Comparison of ENCODE assay signal across 8 cellular contexts in the genomic region with DNA sequence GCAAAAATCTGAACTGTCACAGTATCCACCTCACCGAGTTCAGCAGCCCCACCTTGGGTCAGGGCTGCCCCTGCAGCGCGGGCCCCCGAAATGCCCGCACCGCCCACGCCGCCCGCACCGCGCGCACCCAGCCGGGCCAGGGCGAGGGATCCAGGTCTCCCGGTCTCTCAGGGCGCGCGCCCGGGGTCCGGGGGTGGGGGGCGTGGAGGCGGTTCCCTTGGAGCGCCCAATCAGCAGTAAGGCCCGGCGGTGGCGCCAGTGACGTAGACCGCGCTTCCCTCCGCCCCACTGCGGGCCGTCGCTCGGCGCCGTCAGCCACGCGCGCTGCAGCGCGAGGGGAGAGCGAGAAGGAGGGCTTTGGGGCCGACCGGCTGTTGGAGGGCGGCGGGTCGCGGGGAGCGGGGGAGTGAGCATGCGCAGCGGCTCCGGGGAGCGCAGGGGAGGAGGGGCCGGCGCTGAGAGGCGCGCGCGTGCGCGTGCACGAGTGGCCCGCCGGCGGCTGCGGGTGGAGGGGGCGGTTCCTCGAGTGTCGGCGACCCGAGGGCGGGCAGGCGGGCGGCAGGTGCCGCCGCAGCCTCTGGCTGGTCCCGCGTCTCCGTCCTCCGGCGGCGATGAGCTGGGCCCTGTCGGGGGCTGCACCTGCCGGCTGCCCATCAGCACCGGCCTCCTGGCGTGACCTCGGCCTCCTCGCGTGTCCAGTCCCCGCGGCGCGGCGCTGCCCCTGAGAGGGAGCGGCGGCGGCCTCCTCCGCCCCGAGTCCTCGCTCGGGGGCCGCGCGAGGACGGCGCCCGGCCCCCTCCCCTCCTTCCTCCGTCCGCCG. TPM values are rescaled to one million over a fixed set of nuclear protein-coding genes. Genes with fewer than 3 reads are reported as not detected.
DNase-seq lines count a peak whose midpoint lies in the region; ATAC-seq, FAIRE-seq and TF ChIP-seq lines count a peak whose summit lies in the region.

A gene with protein sequence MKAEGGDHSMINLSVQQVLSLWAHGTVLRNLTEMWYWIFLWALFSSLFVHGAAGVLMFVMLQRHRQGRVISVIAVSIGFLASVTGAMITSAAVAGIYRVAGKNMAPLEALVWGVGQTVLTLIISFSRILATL (plus strand): TSS at position 521 of the 820 bp plus-strand sequence. CDS start 529 bp downstream, outside the sequence.

- H2AFZ ChIP-seq in keratinocyte (ENCODE audit: control insufficient read depth, low read length), result peak within 1 kb of the TSS; percentile 46

- no peaks in the 10 kb centered on the region for H3K36me3 ChIP-seq in keratinocyte (ENCODE audit: control insufficient read depth in 2 of 2, extremely low read depth in 1 of 2, insufficient read depth in 2 of 2, low read length in 2 of 2)

- H3K4me2 ChIP-seq in keratinocyte (ENCODE audit: control insufficient read depth, extremely low read depth, insufficient read depth, low read depth, low read length), result peak within 1 kb of the TSS; percentile 63

- H3K4me3 ChIP-seq in AG10803 (ENCODE audit: low read length), result peak within 1 kb of the TSS; percentile 60
- peak within 1 kb of the TSS; percentile 58 to 65 (median 58) for H3K4me3 ChIP-seq in keratinocyte (ENCODE audit: control insufficient read depth in 2 of 3, extremely low read depth in 1 of 3, insufficient read depth in 2 of 3, low read depth in 1 of 3, low read length in 3 of 3)

- dilution Hi-C loops in keratinocyte (cut with MboI; ENCODE audit: extremely low pct_ligation_motif_present, low sequenced_read_pairs), result no loop called here

- H3K79me2 ChIP-seq in keratinocyte (ENCODE audit: control insufficient read depth, insufficient read depth, low read length), result no peaks in the 10 kb centered on the region

- no peaks in the 10 kb centered on the region for H3K9me3 ChIP-seq in keratinocyte (ENCODE audit: control insufficient read depth, low read depth, low read length)

- no peak for FAIRE-seq in keratinocyte (lab: Jason Lieb, UNC)

- no peak for TF ChIP-seq CTCF in AG10803 (conservative IDR thresholded peaks at IDR 0.05; ENCODE audit: low read length)
- no peak for TF ChIP-seq CTCF in keratinocyte (optimal IDR thresholded peaks at IDR 0.05 in 1 of 3, IDR thresholded peaks at IDR 0.05 in 1 of 3, conservative IDR thresholded peaks at IDR 0.05 in 1 of 3; ENCODE audit: extremely low read depth in 1 of 3, insufficient read depth in 2 of 3, low read length in 3 of 3)

- no peaks in the 10 kb centered on the region for H4K20me1 ChIP-seq in keratinocyte (ENCODE audit: control insufficient read depth, extremely low read depth, insufficient read depth, low read length)

- H3K9ac ChIP-seq in keratinocyte (ENCODE audit: control insufficient read depth, extremely low read depth, insufficient read depth, low read length), result no peak within 1 kb of the TSS

- DNase-seq in AG10803 (ENCODE audit: low read depth) (peak; percentile 74), NCI-H226 (peak; percentile 85), caudate nucleus (lab: John Stamatoyannopoulos, UW) (peak; percentile 22 to 100 (median 94)), keratinocyte (ENCODE audit: low read depth, low spot score) (no peak)
- DNase-seq in activated CD4-positive, CD25-positive, alpha-beta regulatory T cell (lab: John Stamatoyannopoulos, UW), result peak; percentile 75 to 92 (median 86)
- peak; percentile 83 to 91 (median 86) for DNase-seq in stimulated activated CD4-positive, alpha-beta T cell treated with anti-CD3 and anti-CD28 coated beads, Interleukin-12 subunit alpha, Interleukin-12 subunit beta, amount 100 ng/mL, for 48 hours (ENCODE audit: low read depth in 2 of 3, low spot score in 1 of 3)

- peak; percentile 96 for ATAC-seq in GM19025 (IDR thresholded peaks at IDR 0.05; ENCODE audit: low read depth, unreplicated experiment)
- ATAC-seq in HG03280 (IDR thresholded peaks at IDR 0.05; ENCODE audit: unreplicated experiment), result peak; percentile 96

- H3K27ac ChIP-seq in caudate nucleus (ENCODE audit: low read depth, low read length) (peak within 1 kb of the TSS; percentile 86), keratinocyte (ENCODE audit: control insufficient read depth, insufficient read depth, low read length) (no peak within 1 kb of the TSS)

- no peaks in the 10 kb centered on the region for H3K4me1 ChIP-seq in keratinocyte (ENCODE audit: control insufficient read depth, extremely low read depth, insufficient read depth, low read length)

- no peaks in the 10 kb centered on the region for H3K9me1 ChIP-seq in keratinocyte (ENCODE audit: control insufficient read depth, extremely low read depth, insufficient read depth, low read length)

- H3K27me3 ChIP-seq in keratinocyte (ENCODE audit: control insufficient read depth, extremely low read depth, insufficient read depth, low read length), result peaks cover 26% of the 10 kb centered on the region

RNA-seq across cellular contexts. Expression of the gene that starts here (rescaled TPM):
- polyA plus RNA-seq in keratinocyte, result 0.03 to 0.08 TPM (median 0.05 TPM) in 3 replicates
- 0.60 TPM for polyA plus RNA-seq in keratinocyte (2011; ENCODE audit: low read depth)
- 0.04 and 0.06 TPM in 2 replicates for polyA plus RNA-seq in keratinocyte (2011; cell fraction: cytosol; rRNA removed)
- polyA plus RNA-seq in keratinocyte (2011; cell fraction: nucleus; rRNA removed), result 0.07 and 0.10 TPM in 2 replicates
- polyA plus RNA-seq in keratinocyte (2012; ENCODE audit: low replicate concordance), result 0.11 and 0.51 TPM in 2 replicates
- 0.13 TPM in 2 of 3 replicates, not detected in the other for polyA minus RNA-seq in keratinocyte
- not detected for polyA minus RNA-seq in keratinocyte (2011; cell fraction: cytosol; rRNA and poly(A)+ RNA removed)
- 0.11 and 0.16 TPM in 2 replicates for polyA minus RNA-seq in keratinocyte (2011; cell fraction: nucleus; rRNA and poly(A)+ RNA removed)
